Comparison of ENCODE assay signal across 8 cellular contexts in the genomic region with DNA sequence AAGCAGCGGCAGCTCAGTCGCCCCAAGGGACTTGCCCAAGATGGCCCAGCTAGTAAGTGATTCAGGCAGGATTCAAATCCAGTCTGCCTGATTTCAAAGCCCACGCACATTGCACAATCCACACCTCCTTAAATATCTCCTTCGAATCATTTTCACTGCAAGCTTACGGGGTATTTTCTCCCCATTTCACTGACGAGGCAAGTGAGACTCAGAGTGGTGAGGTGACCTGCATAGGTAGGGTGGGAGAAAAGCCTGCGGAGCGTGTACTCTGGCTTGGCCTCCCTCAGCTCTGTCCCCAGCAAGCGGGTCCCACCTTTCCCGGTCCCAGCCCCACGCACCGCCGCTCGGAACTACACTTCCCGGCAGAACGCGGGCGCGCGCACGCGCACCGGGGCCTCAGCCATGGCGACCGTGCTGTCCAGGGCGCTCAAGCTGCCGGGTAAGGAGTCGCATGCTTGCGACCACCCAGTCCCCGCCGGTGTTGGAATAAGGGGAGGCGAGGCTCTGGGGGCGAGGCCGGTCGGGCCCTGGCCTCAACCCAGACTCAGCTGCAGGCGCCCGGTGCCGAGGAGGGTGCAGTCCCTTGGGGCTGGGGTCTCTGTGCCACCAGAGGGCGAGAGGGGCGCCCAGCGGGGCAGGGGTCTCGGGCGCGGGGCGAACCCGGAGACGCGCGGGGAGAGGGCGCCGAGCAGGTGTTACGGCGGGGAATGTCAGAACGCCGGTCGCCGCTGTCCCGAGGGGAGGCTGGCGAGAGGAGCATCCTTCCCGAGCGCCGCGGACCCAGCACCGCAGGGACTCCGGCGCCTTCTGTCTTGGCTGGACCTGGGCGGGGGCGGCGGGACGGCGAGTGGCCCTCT. TPM values are rescaled to one million over a fixed set of nuclear protein-coding genes. Genes with fewer than 3 reads are reported as not detected.
DNase-seq lines count a peak whose midpoint lies in the region; ATAC-seq lines count a peak whose summit lies in the region.

Gene FAM234B, plus strand, starts transcription at position 380 of the 857 bp plus-strand sequence. Its CDS starts 23 bp downstream, at position 403.

- H3K27ac ChIP-seq in layer of hippocampus (ENCODE audit: low read depth, low read length) = peak within 1 kb of the TSS; percentile 46

- DNase-seq in SIG-M5 treated with dmso at 0.1 percent for 504 hours (lab: John Stamatoyannopoulos, UW; ENCODE audit: unreplicated experiment) (peak; percentile 43), SIG-M5 (lab: John Stamatoyannopoulos, UW) (no peak), NCI-H2107 (lab: John Stamatoyannopoulos, UW) (peak; percentile 48), cerebellum (ENCODE audit: low spot score) (peak; percentile 81)
- DNase-seq in activated CD4-positive, alpha-beta T cell treated with anti-CD3 and anti-CD28 coated beads for 24 hours (ENCODE audit: low read depth in 2 of 2) = peak; percentile 57 to 68
- DNase-seq in stimulated activated CD4-positive, alpha-beta T cell treated with anti-CD3 and anti-CD28 coated beads, Interleukin-1b, Interleukin-23, amount 100 ng/mL, for 1 hour (ENCODE audit: low read depth in 2 of 2) = peak; percentile 29 to 57

- peak; percentile 88 for ATAC-seq in HG02884 (IDR thresholded peaks at IDR 0.05; ENCODE audit: unreplicated experiment)

- H3K27me3 ChIP-seq in layer of hippocampus (ENCODE audit: control insufficient read depth, insufficient read depth, low read length) = no peaks in the 10 kb centered on the region

RNA-seq across cellular contexts. Expression of gene FAM234B, which starts in this region (rescaled TPM):
- total RNA-seq in cerebellum = 24.8 TPM
